Comparison of ENCODE assay signal across 8 cellular contexts in genomic region chr7:152463714-152464311, GRCh38. TPM values are rescaled to one million over a fixed set of nuclear protein-coding genes. Genes with fewer than 3 reads are reported as not detected.
DNase-seq lines count a peak whose midpoint lies in the region; ATAC-seq, FAIRE-seq and TF ChIP-seq lines count a peak whose summit lies in the region.

No MANE protein-coding gene starts in this region.

- no peaks in the 10 kb centered on the region for H3K79me2 ChIP-seq in astrocyte (ENCODE audit: insufficient read depth, low read length)

- FAIRE-seq in astrocyte (lab: Jason Lieb, UNC) = no peak

- H3K4me1 Mint-ChIP-seq in T-helper 2 cell treated with Interferon-gamma antibody and Interleukin-4, amounts not matched to agents 5 μg/mL and 100 μg/mL, for 36 hours (ENCODE audit: low read depth) = peaks cover 8% of the 10 kb centered on the region
- peaks cover 14% of the 10 kb centered on the region for H3K4me1 Mint-ChIP-seq in astrocyte (ENCODE audit: low read depth, unreplicated experiment)

- H3K36me3 Mint-ChIP-seq in T-helper 2 cell treated with Interferon-gamma antibody and Interleukin-4, amounts not matched to agents 5 μg/mL and 100 μg/mL, for 36 hours (ENCODE audit: low read depth) = no peaks in the 10 kb centered on the region
- no peaks in the 10 kb centered on the region for H3K36me3 Mint-ChIP-seq in astrocyte (ENCODE audit: low read depth, unreplicated experiment)

- DNase-seq in NCI-H187 treated with DMSO at 0.1 percent for 48 hours (lab: John Stamatoyannopoulos, UW) = peak; percentile 96
- peak; percentile 100 for DNase-seq in T-helper 2 cell treated with Interferon-gamma antibody and Interleukin-4, amounts not matched to agents 5 μg/mL and 100 μg/mL, for 36 hours (ENCODE audit: low spot score)
- DNase-seq in astrocyte (ENCODE audit: low read depth) = peak; percentile 94
- DNase-seq in hepatic stellate cell (ENCODE audit: low spot score) = peak; percentile 99
- DNase-seq in aorta = peak; percentile 100

- H3K27ac ChIP-seq in astrocyte (ENCODE audit: low read depth, low read length) (peak overlapping the region; percentile 86), rectal smooth muscle tissue (ENCODE audit: low read depth, low read length) (peak overlapping the region; percentile 99), aorta (ENCODE audit: low read depth in 1 of 2, low read length in 2 of 2) (peak overlapping the region; percentile 43 to 59)

- H3K9me3 Mint-ChIP-seq in T-helper 2 cell treated with Interferon-gamma antibody and Interleukin-4, amounts not matched to agents 5 μg/mL and 100 μg/mL, for 36 hours = no peaks in the 10 kb centered on the region
- no peaks in the 10 kb centered on the region for H3K9me3 Mint-ChIP-seq in astrocyte (ENCODE audit: unreplicated experiment)

- peak; percentile 85 for ATAC-seq in GM18505 (IDR thresholded peaks at IDR 0.05; ENCODE audit: unreplicated experiment)
- ATAC-seq in HG02970 (IDR thresholded peaks at IDR 0.05; ENCODE audit: low FRiP score, unreplicated experiment) = peak; percentile 90
- ATAC-seq in aorta (ENCODE audit: low FRiP score) = peak; percentile 99

- no peaks in the 10 kb centered on the region for H4K20me1 ChIP-seq in astrocyte (ENCODE audit: insufficient read depth, low read length)

- H3K36me3 ChIP-seq in astrocyte (ENCODE audit: insufficient read depth, low read length) (no peaks in the 10 kb centered on the region), rectal smooth muscle tissue (ENCODE audit: control insufficient read depth, insufficient read depth, low read length) (no peaks in the 10 kb centered on the region), aorta (ENCODE audit: control insufficient read depth in 1 of 2, insufficient read depth in 2 of 2, low read length in 1 of 2) (no peaks in the 10 kb centered on the region)

- H3K4me1 ChIP-seq in astrocyte (ENCODE audit: insufficient read depth, low read length) (no peaks in the 10 kb centered on the region), rectal smooth muscle tissue (ENCODE audit: control insufficient read depth, insufficient read depth, low read length) (peaks cover 3% of the 10 kb centered on the region), aorta (ENCODE audit: control insufficient read depth in 1 of 2, insufficient read depth in 2 of 2, low read length in 2 of 2) (no peaks in the 10 kb centered on the region)

- peak overlapping the region; percentile 75 for H3K4me3 ChIP-seq in astrocyte (ENCODE audit: insufficient read depth, low read depth, low read length)
- H3K4me3 ChIP-seq in rectal smooth muscle tissue (ENCODE audit: low read length) = peak overlapping the region; percentile 97
- H3K4me3 ChIP-seq in aorta (ENCODE audit: low read length in 2 of 2) = peak overlapping the region; percentile 75 to 77

- peak; percentile 89 for TF ChIP-seq POLR2A in GM18505 (IDR thresholded peaks at IDR 0.05; ENCODE audit: borderline replicate concordance, extremely low read depth, insufficient read depth, insufficient read length)

- H3K4me2 ChIP-seq in astrocyte (ENCODE audit: low read length) = peak overlapping the region; percentile 99

- no peaks in the 10 kb centered on the region for H3K9me3 ChIP-seq in astrocyte (ENCODE audit: insufficient read depth, low read depth, low read length)
- H3K9me3 ChIP-seq in aorta (ENCODE audit: control insufficient read depth, low read length) = no peaks in the 10 kb centered on the region

- H3K27me3 ChIP-seq in astrocyte (ENCODE audit: insufficient read depth, low read length) (no peaks in the 10 kb centered on the region), rectal smooth muscle tissue (ENCODE audit: control insufficient read depth, insufficient read depth, low read length) (no peaks in the 10 kb centered on the region), aorta (ENCODE audit: control insufficient read depth in 1 of 2, insufficient read depth in 2 of 2, low read length in 1 of 2) (no peaks in the 10 kb centered on the region)

- no peaks in the 10 kb centered on the region for H3K27me3 Mint-ChIP-seq in T-helper 2 cell treated with Interferon-gamma antibody and Interleukin-4, amounts not matched to agents 5 μg/mL and 100 μg/mL, for 36 hours (ENCODE audit: low read depth)
- H3K27me3 Mint-ChIP-seq in astrocyte (ENCODE audit: low read depth, unreplicated experiment) = no peaks in the 10 kb centered on the region

- peak overlapping the region; percentile 41 for H3K27ac Mint-ChIP-seq in T-helper 2 cell treated with Interferon-gamma antibody and Interleukin-4, amounts not matched to agents 5 μg/mL and 100 μg/mL, for 36 hours
- no peak overlapping the region for H3K27ac Mint-ChIP-seq in astrocyte (ENCODE audit: unreplicated experiment)

- no peak for TF ChIP-seq CTCF in astrocyte (IDR thresholded peaks at IDR 0.05; ENCODE audit: insufficient read depth, low read depth, low read length)

- WGBS in aorta, 2 donors = 1% methylated on average over 46 to 70 of the region's 70 CpGs

- peak overlapping the region; percentile 92 for H3K4me3 Mint-ChIP-seq in T-helper 2 cell treated with Interferon-gamma antibody and Interleukin-4, amounts not matched to agents 5 μg/mL and 100 μg/mL, for 36 hours
- H3K4me3 Mint-ChIP-seq in astrocyte (ENCODE audit: unreplicated experiment) = no peak overlapping the region

- H3K9ac ChIP-seq in astrocyte (ENCODE audit: low read length) (peak overlapping the region; percentile 87), rectal smooth muscle tissue (ENCODE audit: low read length) (peak overlapping the region; percentile 68)

- intact Hi-C loops in aorta (cut with DNase I) = loop anchor here (2.0 to 10.0 kb wide), 3 partner anchors 27 to 213 kb away; partner anchors contain the start of genes KMT2C (in 1 of the 2) and XRCC2 (in 1 of the 2)

- H2AFZ ChIP-seq in astrocyte (ENCODE audit: low read depth, low read length) = peak overlapping the region; percentile 91

RNA-seq across cellular contexts. Expression of gene KMT2C, which starts 28.0 kb away (rescaled TPM):
- 54.1 and 59.0 TPM in 2 replicates for total RNA-seq in astrocyte
- total RNA-seq in aorta = 100 to 1,000 TPM; 104 to 123 TPM
- polyA plus RNA-seq in aorta = 1 to 10 TPM; 5.8 to 8.9 TPM

Comparison
In these comparisons a context has a peak if more than half of its experiments do, and no peak if none do; other contexts are left out.
1. Peak in every context shown above with its lines: DNase-seq, ATAC-seq, H3K4me3 ChIP-seq and H3K27ac ChIP-seq.